Comparison of ENCODE assay signal across 1 cellular context in genomic region chr17:71180801-71181385, GRCh38.
TF ChIP-seq lines count a peak whose summit lies in the region.

No MANE protein-coding gene starts in this region.

TF ChIP-seq in GM23338, 12 proteins besides CTCF, POLR2A, EP300 and RAD21 (continued from another document):
- TF ChIP-seq ZNF462 (CRISPR knock-in tag; IDR thresholded peaks at IDR 0.05) (no peak), NANOG (IDR thresholded peaks at IDR 0.05; ENCODE audit: borderline replicate concordance) (no peak), ZNF114 (CRISPR knock-in tag; IDR thresholded peaks at IDR 0.05) (no peak), CREB1 (CRISPR knock-in tag; IDR thresholded peaks at IDR 0.05; ENCODE audit: low read depth) (no peak), ETS1 (IDR thresholded peaks at IDR 0.05) (no peak), POLR2AphosphoS5 (IDR thresholded peaks at IDR 0.05; ENCODE audit: low read depth) (no peak), STAT1 (IDR thresholded peaks at IDR 0.05; ENCODE audit: unreplicated experiment) (no peak)
- TF ChIP-seq, protein P1, sequence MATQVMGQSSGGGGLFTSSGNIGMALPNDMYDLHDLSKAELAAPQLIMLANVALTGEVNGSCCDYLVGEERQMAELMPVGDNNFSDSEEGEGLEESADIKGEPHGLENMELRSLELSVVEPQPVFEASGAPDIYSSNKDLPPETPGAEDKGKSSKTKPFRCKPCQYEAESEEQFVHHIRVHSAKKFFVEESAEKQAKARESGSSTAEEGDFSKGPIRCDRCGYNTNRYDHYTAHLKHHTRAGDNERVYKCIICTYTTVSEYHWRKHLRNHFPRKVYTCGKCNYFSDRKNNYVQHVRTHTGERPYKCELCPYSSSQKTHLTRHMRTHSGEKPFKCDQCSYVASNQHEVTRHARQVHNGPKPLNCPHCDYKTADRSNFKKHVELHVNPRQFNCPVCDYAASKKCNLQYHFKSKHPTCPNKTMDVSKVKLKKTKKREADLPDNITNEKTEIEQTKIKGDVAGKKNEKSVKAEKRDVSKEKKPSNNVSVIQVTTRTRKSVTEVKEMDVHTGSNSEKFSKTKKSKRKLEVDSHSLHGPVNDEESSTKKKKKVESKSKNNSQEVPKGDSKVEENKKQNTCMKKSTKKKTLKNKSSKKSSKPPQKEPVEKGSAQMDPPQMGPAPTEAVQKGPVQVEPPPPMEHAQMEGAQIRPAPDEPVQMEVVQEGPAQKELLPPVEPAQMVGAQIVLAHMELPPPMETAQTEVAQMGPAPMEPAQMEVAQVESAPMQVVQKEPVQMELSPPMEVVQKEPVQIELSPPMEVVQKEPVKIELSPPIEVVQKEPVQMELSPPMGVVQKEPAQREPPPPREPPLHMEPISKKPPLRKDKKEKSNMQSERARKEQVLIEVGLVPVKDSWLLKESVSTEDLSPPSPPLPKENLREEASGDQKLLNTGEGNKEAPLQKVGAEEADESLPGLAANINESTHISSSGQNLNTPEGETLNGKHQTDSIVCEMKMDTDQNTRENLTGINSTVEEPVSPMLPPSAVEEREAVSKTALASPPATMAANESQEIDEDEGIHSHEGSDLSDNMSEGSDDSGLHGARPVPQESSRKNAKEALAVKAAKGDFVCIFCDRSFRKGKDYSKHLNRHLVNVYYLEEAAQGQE (IDR thresholded peaks at IDR 0.05; ENCODE audit: unreplicated experiment), result no peak
TF ChIP-seq in GM23338: peak in this region for 0.
